In genomic region chr1:54287821-54288220, GRCh38 we compare ENCODE assay signal across 8 cellular contexts.
A peak's percentile ranks its signal among the peaks of the same experiment; 100 is the strongest.
DNase-seq lines count a peak whose midpoint lies in the region; ATAC-seq and TF ChIP-seq lines count a peak whose summit lies in the region.

No MANE protein-coding gene starts in this region.

- peak overlapping the region; percentile 61 for H3K4me2 ChIP-seq in Loucy (ENCODE audit: low read depth, low read length, poor library complexity, severe bottlenecking)

- CTCF ChIA-PET in A673 (lab: Charles Lee): no interaction called here

- H3K79me2 ChIP-seq in Loucy (ENCODE audit: insufficient read depth, low read length): peaks cover 86% of the 10 kb centered on the region

- H3K9me3 ChIP-seq in A673 (ENCODE audit: low read depth, low read length, poor library complexity, severe bottlenecking) (no peaks in the 10 kb centered on the region), Loucy (ENCODE audit: insufficient read depth, low read depth, low read length) (no peaks in the 10 kb centered on the region)

- no peak for TF ChIP-seq CTCF in A673 (conservative IDR thresholded peaks at IDR 0.05; ENCODE audit: low read depth, low read length)
- TF ChIP-seq CTCF in Loucy (conservative IDR thresholded peaks at IDR 0.05; ENCODE audit: low read length): no peak
- TF ChIP-seq CTCF in coronary artery (IDR thresholded peaks at IDR 0.05): no peak

- no peaks in the 10 kb centered on the region for H3K9me2 ChIP-seq in Loucy (replicated peaks; ENCODE audit: low read depth, low read length)

- BruUV-seq in A673 (replicated peaks; lab: Mats Ljungman, UMichigan): no TSS peak

- H3K27ac ChIP-seq in A673 (ENCODE audit: low read depth, low read length, poor library complexity, severe bottlenecking) (peak overlapping the region; percentile 59), coronary artery (peak overlapping the region; percentile 92 to 96)

- no peaks in the 10 kb centered on the region for H3K36me3 ChIP-seq in A673 (ENCODE audit: insufficient read depth, low read length, poor library complexity, severe bottlenecking)
- H3K36me3 ChIP-seq in Loucy (ENCODE audit: insufficient read depth, low read length): no peaks in the 10 kb centered on the region

- DNase-seq in A673 (ENCODE audit: low spot score) (no peak), coronary artery (ENCODE audit: low spot score) (peak; percentile 85), mesenteric fat pad (ENCODE audit: low spot score) (no peak)
- peak in 3 of 10 donors; percentile 30 to 40 (median 35) for DNase-seq in naive thymus-derived CD8-positive, alpha-beta T cell
- DNase-seq in central memory CD4-positive, alpha-beta T cell: no peak

- H3K9ac ChIP-seq in Loucy (ENCODE audit: low read depth, low read length, poor library complexity, severe bottlenecking): peak overlapping the region; percentile 73

- H3K27ac Mint-ChIP-seq in naive thymus-derived CD8-positive, alpha-beta T cell: peak overlapping the region; percentile 94 to 99 (median 98)

- H3K27me3 ChIP-seq in A673 (replicated peaks; ENCODE audit: insufficient read depth, low read depth, low read length, poor library complexity) (no peaks in the 10 kb centered on the region), Loucy (ENCODE audit: insufficient read depth, low read length, poor library complexity, severe bottlenecking) (no peaks in the 10 kb centered on the region)

- intact Hi-C loops in A673 (cut with micrococcal nuclease; ENCODE audit: unreplicated experiment): no loop called here

- H2AFZ ChIP-seq in Loucy (ENCODE audit: low read length): no peak overlapping the region

- no peaks in the 10 kb centered on the region for H3F3A ChIP-seq in Loucy (ENCODE audit: low read depth)

- H3K4me3 Mint-ChIP-seq in naive thymus-derived CD8-positive, alpha-beta T cell: peak overlapping the region; percentile 77 to 90 (median 84)

- H3K9me3 Mint-ChIP-seq in naive thymus-derived CD8-positive, alpha-beta T cell: no peaks in the 10 kb centered on the region

- H3K27me3 Mint-ChIP-seq in naive thymus-derived CD8-positive, alpha-beta T cell: no peaks in the 10 kb centered on the region

- peaks cover 10% of the 10 kb centered on the region for H4K20me1 ChIP-seq in Loucy (ENCODE audit: insufficient read depth, low read length, poor library complexity, severe bottlenecking)

- peaks cover 13% of the 10 kb centered on the region for H3K4me1 ChIP-seq in A673 (ENCODE audit: insufficient read depth, low read length, poor library complexity, severe bottlenecking)
- peaks cover 46% of the 10 kb centered on the region for H3K4me1 ChIP-seq in Loucy (ENCODE audit: insufficient read depth, low read length, poor library complexity, severe bottlenecking)

- H3K4me3 ChIP-seq in A673 (ENCODE audit: low read depth, low read length, poor library complexity, severe bottlenecking): no peak overlapping the region
- no peak overlapping the region for H3K4me3 ChIP-seq in Loucy (ENCODE audit: low read length, poor library complexity, severe bottlenecking)
- H3K4me3 ChIP-seq in coronary artery: no peak overlapping the region

- POLR2A ChIA-PET in A673 (lab: Charles Lee; ENCODE audit: low non-redundant PET): no interaction called here
- POLR2A ChIA-PET in naive thymus-derived CD8-positive, alpha-beta T cell (lab: Charles Lee): interaction anchor here (0.8 to 4.4 kb wide), 9 partner anchors 10 to 201 kb away, joined by 3 to 24 read pairs (median 4); partner anchors contain the start of gene SSBP3

- peaks cover 48 to 96% (median 94%) of the 10 kb centered on the region in 4 donors for H3K4me1 Mint-ChIP-seq in naive thymus-derived CD8-positive, alpha-beta T cell

- no peaks in the 10 kb centered on the region for H3K36me3 Mint-ChIP-seq in naive thymus-derived CD8-positive, alpha-beta T cell

- peak in 1 of 2 donors; percentile 31 for ATAC-seq in naive thymus-derived CD8-positive, alpha-beta T cell
- no peak for ATAC-seq in HG02623 (IDR thresholded peaks at IDR 0.05; ENCODE audit: unreplicated experiment)
- ATAC-seq in HG03521 (IDR thresholded peaks at IDR 0.05; ENCODE audit: unreplicated experiment): no peak
